Comparison of ENCODE assay signal across 32 cellular contexts in genomic region chr4:92381640-92382039, GRCh38.
DNase-seq lines count a peak whose midpoint lies in the region; FAIRE-seq and TF ChIP-seq lines count a peak whose summit lies in the region.
"Had no signal": no experiment of that assay in that cellular context is flagged by ENCODE, and none has a peak within 500 bp of the region (broad histone marks: within the 10 kb centered on the region; RNA-seq: fewer than 3 reads in every experiment).

No MANE protein-coding gene starts in this region.

- no peak overlapping the region for H3K27ac Mint-ChIP-seq in MCF 10A (ENCODE audit: low read depth, unreplicated experiment)
- H3K27ac Mint-ChIP-seq: activated naive CD8-positive, alpha-beta T cell treated with anti-CD3 and anti-CD28 coated beads, Interleukin-2, amount 50 U/mL, for 24 hours; CD4-positive, CD25-positive, alpha-beta regulatory T cell; naive B cell had no signal

- H3K27me3 Mint-ChIP-seq in MCF 10A (ENCODE audit: insufficient read depth, unreplicated experiment) = no peaks in the 10 kb centered on the region
- H3K27me3 Mint-ChIP-seq: activated naive CD8-positive, alpha-beta T cell treated with anti-CD3 and anti-CD28 coated beads, Interleukin-2, amount 50 U/mL, for 24 hours; CD4-positive, CD25-positive, alpha-beta regulatory T cell; naive B cell had no signal

- no peak for FAIRE-seq in D721Med (lab: Jason Lieb, UNC)
- FAIRE-seq: GM12878, HepG2 had no signal

- TF ChIP-seq CTCF in MCF 10A (IDR thresholded peaks at IDR 0.05; ENCODE audit: unreplicated experiment) (no peak), breast epithelium (IDR thresholded peaks at IDR 0.05) (no peak), astrocyte of the cerebellum (IDR thresholded peaks at IDR 0.05; ENCODE audit: low read depth, low read length, missing control alignments) (no peak), D721Med (IDR thresholded peaks at IDR 0.05; ENCODE audit: insufficient read depth, missing control alignments) (no peak)

- H3K4me1 ChIP-seq in breast epithelium = no peaks in the 10 kb centered on the region
- H3K4me1 ChIP-seq: colonic mucosa, gastrocnemius medialis, left lung, testis, vagina had no signal

- no peaks in the 10 kb centered on the region for H3K27me3 ChIP-seq in breast epithelium
- H3K27me3 ChIP-seq: colonic mucosa, gastrocnemius medialis, hepatocyte, left lung, neutrophil, testis, vagina had no signal

- peaks cover 0 to 1% of the 10 kb centered on the region in 2 donors for H3K9me3 ChIP-seq in breast epithelium
- H3K9me3 ChIP-seq: colonic mucosa, gastrocnemius medialis, neutrophil, testis, vagina had no signal

- no peak overlapping the region for H3K27ac ChIP-seq in breast epithelium
- H3K27ac ChIP-seq: 22Rv1, colonic mucosa, epithelial cell of prostate, gastrocnemius medialis, hepatocyte, left lung, neutrophil, testis, vagina, VCaP had no signal

- DNase-seq in MCF 10A (ENCODE audit: unreplicated experiment) (peak; percentile 9), breast epithelium (ENCODE audit: low spot score in 2 of 2) (no peak), astrocyte of the cerebellum (ENCODE audit: low read depth) (peak; percentile 31), fibroblast of the conjunctiva (ENCODE audit: low read depth) (peak; percentile 3), NCI-H1930 (lab: John Stamatoyannopoulos, UW) (no peak), NCI-H2029 treated with DMSO at 0.1 percent for 48 hours (lab: John Stamatoyannopoulos, UW) (no peak), D721Med (ENCODE audit: insufficient read length, low spot score) (no peak), NCI-H1436 treated with DMSO at 0.1 percent for 48 hours (lab: John Stamatoyannopoulos, UW) (no peak)
- DNase-seq: activated CD4-positive, alpha-beta T cell treated with anti-CD3 and anti-CD28 coated beads for 48 hours; activated gamma-delta T cell; activated naive CD8-positive, alpha-beta T cell treated with anti-CD3 and anti-CD28 coated beads, Interleukin-2, amount 50 U/mL, for 24 hours; activated T-cell treated with anti-CD3 and anti-CD28 coated beads, Interleukin-2, amount 50 U/mL, for 1 hour; CD4-positive, CD25-positive, alpha-beta regulatory T cell; colonic mucosa; effector CD8-positive, alpha-beta T cell; EL; gastrocnemius medialis; Kasumi-1; left lung; naive B cell; NCI-H510A; RPMI8226; stimulated activated naive CD8-positive, alpha-beta T cell treated with anti-CD3 and anti-CD28 coated beads, Interleukin-15, Interleukin-2, amounts not matched to agents 100 U/mL and 50 U/mL, for 24 hours; testis had no signal

- in situ Hi-C loops in astrocyte of the cerebellum (cut with HindIII; ENCODE audit: low sequenced_read_pairs) = no loop called here

- intact Hi-C loops in MCF 10A (cut with micrococcal nuclease) = no loop called here
- intact Hi-C loops in breast epithelium (cut with DNase I; ENCODE audit: low total_unique reads) = no loop called here

- H3K36me3 Mint-ChIP-seq in MCF 10A (ENCODE audit: insufficient read depth, unreplicated experiment) = no peaks in the 10 kb centered on the region
- H3K36me3 Mint-ChIP-seq: CD4-positive, CD25-positive, alpha-beta regulatory T cell; naive B cell had no signal

- H3K4me1 Mint-ChIP-seq in MCF 10A (ENCODE audit: insufficient read depth, unreplicated experiment) = no peaks in the 10 kb centered on the region
- H3K4me1 Mint-ChIP-seq: activated naive CD8-positive, alpha-beta T cell treated with anti-CD3 and anti-CD28 coated beads, Interleukin-2, amount 50 U/mL, for 24 hours; CD4-positive, CD25-positive, alpha-beta regulatory T cell; naive B cell had no signal

- peaks cover 8% of the 10 kb centered on the region for H3K9me3 Mint-ChIP-seq in MCF 10A (ENCODE audit: unreplicated experiment)

- no TSS peak for BruUV-seq in MCF 10A (replicated peaks; lab: Mats Ljungman, UMichigan)

- POLR2A ChIA-PET in MCF 10A (lab: Yijun Ruan, JAX) = no interaction called here

- H3K4me3 ChIP-seq in breast epithelium (no peak overlapping the region), astrocyte of the cerebellum (ENCODE audit: low read depth, low read length) (no peak overlapping the region)
- H3K4me3 ChIP-seq: colonic mucosa, gastrocnemius medialis, GM12878, hepatocyte, left lung, testis, vagina had no signal

- TF ChIP-seq POLR2A in breast epithelium (IDR thresholded peaks at IDR 0.05) = no peak

- H3K4me3 Mint-ChIP-seq in MCF 10A (ENCODE audit: unreplicated experiment) = no peak overlapping the region
- H3K4me3 Mint-ChIP-seq: activated naive CD8-positive, alpha-beta T cell treated with anti-CD3 and anti-CD28 coated beads, Interleukin-2, amount 50 U/mL, for 24 hours; CD4-positive, CD25-positive, alpha-beta regulatory T cell; naive B cell had no signal

- CTCF ChIA-PET in MCF 10A (lab: Yijun Ruan, JAX) = no interaction called here

- no peaks in the 10 kb centered on the region for H3K36me3 ChIP-seq in breast epithelium
- H3K36me3 ChIP-seq: colonic mucosa, gastrocnemius medialis, left lung, neutrophil, vagina had no signal

Comparison
In these comparisons a context has a peak if more than half of its experiments do, and no peak if none do; other contexts are left out.
1. DNase-seq: peak in MCF 10A (single experiment), astrocyte of the cerebellum (single experiment) and fibroblast of the conjunctiva (single experiment); none in breast epithelium (0 of 2), NCI-H1930 (0 of 2), NCI-H2029 treated with DMSO at 0.1 percent for 48 hours (single experiment), D721Med (single experiment) and NCI-H1436 treated with DMSO at 0.1 percent for 48 hours (single experiment).